Comparison of ENCODE assay signal across 8 cellular contexts in the genomic region with DNA sequence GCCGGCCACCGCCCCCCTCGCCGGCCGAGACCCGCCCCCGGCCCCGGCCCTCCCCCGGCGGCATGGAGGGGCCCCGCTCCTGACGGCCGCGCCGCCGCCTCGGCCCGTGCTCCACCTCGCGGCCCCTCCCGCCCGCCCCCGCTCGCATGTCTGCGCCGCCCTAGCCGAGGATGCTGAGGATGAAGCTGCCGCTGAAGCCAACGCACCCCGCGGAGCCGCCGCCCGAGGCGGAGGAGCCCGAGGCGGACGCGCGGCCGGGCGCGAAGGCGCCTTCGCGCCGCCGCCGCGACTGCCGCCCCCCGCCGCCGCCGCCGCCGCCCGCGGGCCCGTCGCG. TPM values are rescaled to one million over a fixed set of nuclear protein-coding genes. Genes with fewer than 3 reads are reported as not detected.
DNase-seq lines count a peak whose midpoint lies in the region; ATAC-seq and TF ChIP-seq lines count a peak whose summit lies in the region.

No MANE protein-coding gene starts in this region.

- no peak for TF ChIP-seq RAD21 in SK-N-SH (IDR thresholded peaks at IDR 0.05; ENCODE audit: low read length)

- H3K27ac ChIP-seq in SK-N-SH (ENCODE audit: low read depth in 2 of 2, low read length in 1 of 2) (peak overlapping the region; percentile 86 to 93; a peak in 3 of 4 replicates), angular gyrus (ENCODE audit: low read depth, low read length) (peak overlapping the region; percentile 84), transverse colon (peak overlapping the region; percentile 92 to 99 (median 98))

- H3K27me3 ChIP-seq in SK-N-SH (ENCODE audit: insufficient read depth) (no peaks in the 10 kb centered on the region), transverse colon (no peaks in the 10 kb centered on the region)

- intact Hi-C loops in lower leg skin (cut with DNase I; ENCODE audit: low total_unique reads) (no loop called here), transverse colon (cut with DNase I; ENCODE audit: low total_unique reads) (no loop called here)

- no peak overlapping the region for H3K4me2 ChIP-seq in SK-N-SH

- ATAC-seq in SK-N-SH treated with all-trans-retinoic acid at 6 μM for 48 hours, result no peak
- no peak for ATAC-seq in GM21381 (IDR thresholded peaks at IDR 0.05; ENCODE audit: unreplicated experiment)
- ATAC-seq in GM21526 (IDR thresholded peaks at IDR 0.05; ENCODE audit: low FRiP score, unreplicated experiment), result no peak

- no peak overlapping the region for H3K9ac ChIP-seq in SK-N-SH

- no peaks in the 10 kb centered on the region; the same call in 1 of the 2 replicates for H4K20me1 ChIP-seq in SK-N-SH (ENCODE audit: insufficient read depth)

- H2AFZ ChIP-seq in SK-N-SH (ENCODE audit: low read depth), result no peak overlapping the region

- peak overlapping the region in 1 of 2 experiments; percentile 90; a peak in 2 of 4 replicates for H3K4me3 ChIP-seq in SK-N-SH (ENCODE audit: low read depth in 2 of 2, low read length in 1 of 2)
- H3K4me3 ChIP-seq in lower leg skin (ENCODE audit: low read depth, poor library complexity, severe bottlenecking), result peak overlapping the region; percentile 12
- peak overlapping the region in 3 of 4 donors; percentile 69 to 95 (median 90) for H3K4me3 ChIP-seq in transverse colon

- TF ChIP-seq CTCF in SK-N-SH (IDR thresholded peaks at IDR 0.05) (no peak), lower leg skin (IDR thresholded peaks at IDR 0.05) (no peak), transverse colon (IDR thresholded peaks at IDR 0.05) (no peak)

- CTCF ChIA-PET in SK-N-SH (lab: Yijun Ruan, JAX), result interaction anchor here (1.1 to 1.8 kb wide), 3 partner anchors 50 to 97 kb away, joined by 3 to 11 read pairs (median 7); no protein-coding TSS in a partner anchor

- in situ Hi-C loops in transverse colon (cut with MboI; ENCODE audit: low pct_ligation_motif_present in 1 of 4, low pct_unique_long_range_greater_than_20kb in 1 of 4, low sequenced_read_pairs in 3 of 4), result no loop called here

- WGBS in SK-N-SH (ENCODE audit: low lambda C conversion rate), result 0% methylated on average over 6 of the region's 62 CpGs
- no CpG with 5 or more reads among the region's 62 CpGs for WGBS in lower leg skin, 2 donors
- WGBS in transverse colon (ENCODE audit: low coverage in 1 of 2), 2 donors, result 0% methylated on average over 21 of the region's 62 CpGs; no CpG with 5 or more reads in 1 of the 2 donors

- H3K79me2 ChIP-seq in SK-N-SH (ENCODE audit: insufficient read depth), result peaks cover 34% of the 10 kb centered on the region

- H3K36me3 ChIP-seq in SK-N-SH (replicated peaks in 1 of 2; ENCODE audit: control insufficient read depth in 1 of 2, insufficient read depth in 2 of 2, low read length in 1 of 2) (no peaks in the 10 kb centered on the region), transverse colon (no peaks in the 10 kb centered on the region)

- H3K9me3 ChIP-seq in SK-N-SH (no peaks in the 10 kb centered on the region; the same call in 1 of the 2 replicates), transverse colon (no peaks in the 10 kb centered on the region)

- POLR2A ChIA-PET in SK-N-SH (lab: Yijun Ruan, JAX), result no interaction called here

- no peak for DNase-seq in SK-N-SH
- DNase-seq in lower leg skin (ENCODE audit: low spot score in 2 of 2), result no peak
- no peak for DNase-seq in transverse colon
- DNase-seq in HK-2 (ENCODE audit: unreplicated experiment), result no peak

- H3K9me2 ChIP-seq in SK-N-SH, result no peaks in the 10 kb centered on the region

- TF ChIP-seq POLR2A in lower leg skin (IDR thresholded peaks at IDR 0.05) (no peak), transverse colon (IDR thresholded peaks at IDR 0.05) (no peak)

- TF ChIP-seq EP300 in SK-N-SH (IDR thresholded peaks at IDR 0.05; ENCODE audit: borderline replicate concordance in 1 of 2, low read depth in 1 of 2, low read length in 1 of 2) (no peak), transverse colon (IDR thresholded peaks at IDR 0.05; ENCODE audit: low read depth) (no peak)

- no peaks in the 10 kb centered on the region for H3F3A ChIP-seq in SK-N-SH (replicated peaks; ENCODE audit: insufficient read depth)

- H3K4me1 ChIP-seq in SK-N-SH (ENCODE audit: control insufficient read depth in 1 of 2, insufficient read depth in 2 of 2, low read depth in 1 of 2, low read length in 1 of 2) (peaks cover 10 to 18% of the 10 kb centered on the region in 2 experiments; a peak in 3 of 4 replicates), transverse colon (peaks cover 7 to 31% (median 17%) of the 10 kb centered on the region in 4 donors)

TF ChIP-seq in SK-N-SH, 30 proteins besides CTCF, POLR2A, EP300 and RAD21:
- TF ChIP-seq, protein P1, sequence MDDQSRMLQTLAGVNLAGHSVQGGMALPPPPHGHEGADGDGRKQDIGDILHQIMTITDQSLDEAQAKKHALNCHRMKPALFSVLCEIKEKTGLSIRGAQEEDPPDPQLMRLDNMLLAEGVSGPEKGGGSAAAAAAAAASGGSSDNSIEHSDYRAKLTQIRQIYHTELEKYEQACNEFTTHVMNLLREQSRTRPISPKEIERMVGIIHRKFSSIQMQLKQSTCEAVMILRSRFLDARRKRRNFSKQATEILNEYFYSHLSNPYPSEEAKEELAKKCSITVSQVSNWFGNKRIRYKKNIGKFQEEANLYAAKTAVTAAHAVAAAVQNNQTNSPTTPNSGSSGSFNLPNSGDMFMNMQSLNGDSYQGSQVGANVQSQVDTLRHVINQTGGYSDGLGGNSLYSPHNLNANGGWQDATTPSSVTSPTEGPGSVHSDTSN (IDR thresholded peaks at IDR 0.05), result no peak

TF ChIP-seq in SK-N-SH treated with all-trans-retinoic acid at 6 μM for 48 hours, 23 proteins besides CTCF, POLR2A, EP300 and RAD21 (continues in another document):
- TF ChIP-seq TOX (CRISPR knock-in tag; IDR thresholded peaks at IDR 0.05; ENCODE audit: borderline replicate concordance), result no peak
- TF ChIP-seq ARNTL (CRISPR knock-in tag; IDR thresholded peaks at IDR 0.05; ENCODE audit: borderline replicate concordance, low read depth), result no peak
- no peak for TF ChIP-seq ISL1 (CRISPR knock-in tag; IDR thresholded peaks at IDR 0.05)
- TF ChIP-seq ZNF565 (CRISPR knock-in tag; conservative IDR thresholded peaks at IDR 0.05; ENCODE audit: low read depth), result no peak
- TF ChIP-seq, protein P2, sequence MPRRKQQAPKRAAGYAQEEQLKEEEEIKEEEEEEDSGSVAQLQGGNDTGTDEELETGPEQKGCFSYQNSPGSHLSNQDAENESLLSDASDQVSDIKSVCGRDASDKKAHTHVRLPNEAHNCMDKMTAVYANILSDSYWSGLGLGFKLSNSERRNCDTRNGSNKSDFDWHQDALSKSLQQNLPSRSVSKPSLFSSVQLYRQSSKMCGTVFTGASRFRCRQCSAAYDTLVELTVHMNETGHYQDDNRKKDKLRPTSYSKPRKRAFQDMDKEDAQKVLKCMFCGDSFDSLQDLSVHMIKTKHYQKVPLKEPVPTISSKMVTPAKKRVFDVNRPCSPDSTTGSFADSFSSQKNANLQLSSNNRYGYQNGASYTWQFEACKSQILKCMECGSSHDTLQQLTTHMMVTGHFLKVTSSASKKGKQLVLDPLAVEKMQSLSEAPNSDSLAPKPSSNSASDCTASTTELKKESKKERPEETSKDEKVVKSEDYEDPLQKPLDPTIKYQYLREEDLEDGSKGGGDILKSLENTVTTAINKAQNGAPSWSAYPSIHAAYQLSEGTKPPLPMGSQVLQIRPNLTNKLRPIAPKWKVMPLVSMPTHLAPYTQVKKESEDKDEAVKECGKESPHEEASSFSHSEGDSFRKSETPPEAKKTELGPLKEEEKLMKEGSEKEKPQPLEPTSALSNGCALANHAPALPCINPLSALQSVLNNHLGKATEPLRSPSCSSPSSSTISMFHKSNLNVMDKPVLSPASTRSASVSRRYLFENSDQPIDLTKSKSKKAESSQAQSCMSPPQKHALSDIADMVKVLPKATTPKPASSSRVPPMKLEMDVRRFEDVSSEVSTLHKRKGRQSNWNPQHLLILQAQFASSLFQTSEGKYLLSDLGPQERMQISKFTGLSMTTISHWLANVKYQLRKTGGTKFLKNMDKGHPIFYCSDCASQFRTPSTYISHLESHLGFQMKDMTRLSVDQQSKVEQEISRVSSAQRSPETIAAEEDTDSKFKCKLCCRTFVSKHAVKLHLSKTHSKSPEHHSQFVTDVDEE (CRISPR knock-in tag; IDR thresholded peaks at IDR 0.05), result no peak
- TF ChIP-seq ZC3H10 (CRISPR knock-in tag; IDR thresholded peaks at IDR 0.05), result no peak
- TF ChIP-seq, protein P3, sequence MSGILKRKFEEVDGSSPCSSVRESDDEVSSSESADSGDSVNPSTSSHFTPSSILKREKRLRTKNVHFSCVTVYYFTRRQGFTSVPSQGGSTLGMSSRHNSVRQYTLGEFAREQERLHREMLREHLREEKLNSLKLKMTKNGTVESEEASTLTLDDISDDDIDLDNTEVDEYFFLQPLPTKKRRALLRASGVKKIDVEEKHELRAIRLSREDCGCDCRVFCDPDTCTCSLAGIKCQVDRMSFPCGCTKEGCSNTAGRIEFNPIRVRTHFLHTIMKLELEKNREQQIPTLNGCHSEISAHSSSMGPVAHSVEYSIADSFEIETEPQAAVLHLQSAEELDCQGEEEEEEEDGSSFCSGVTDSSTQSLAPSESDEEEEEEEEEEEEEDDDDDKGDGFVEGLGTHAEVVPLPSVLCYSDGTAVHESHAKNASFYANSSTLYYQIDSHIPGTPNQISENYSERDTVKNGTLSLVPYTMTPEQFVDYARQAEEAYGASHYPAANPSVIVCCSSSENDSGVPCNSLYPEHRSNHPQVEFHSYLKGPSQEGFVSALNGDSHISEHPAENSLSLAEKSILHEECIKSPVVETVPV (CRISPR knock-in tag; IDR thresholded peaks at IDR 0.05), result no peak
- TF ChIP-seq ESRRG (CRISPR knock-in tag; IDR thresholded peaks at IDR 0.05), result no peak
- no peak for TF ChIP-seq RARB (CRISPR knock-in tag; IDR thresholded peaks at IDR 0.05)
- no peak for TF ChIP-seq SNAI2 (CRISPR knock-in tag; IDR thresholded peaks at IDR 0.05)
- TF ChIP-seq BACH2 (CRISPR knock-in tag; IDR thresholded peaks at IDR 0.05; ENCODE audit: borderline replicate concordance), result no peak

RNA-seq across cellular contexts. Expression of a gene that starts 0.4 kb away (rescaled TPM):
- 6.7 and 7.3 TPM in 2 replicates for polyA plus RNA-seq in SK-N-SH (2012; rRNA removed)
- 4.2 and 5.0 TPM in 2 replicates for polyA plus RNA-seq in SK-N-SH (2012; cell fraction: cytosol; rRNA removed)
- polyA plus RNA-seq in SK-N-SH (2012; cell fraction: nucleus; rRNA removed), result 10.4 and 14.4 TPM in 2 replicates
- total RNA-seq in lower leg skin (10 to 100 TPM; 23.0 to 34.1 (median 27.8) TPM), transverse colon (10 to 100 TPM; 17.6 to 36.6 (median 22.4) TPM)
